Comparison of ENCODE assay signal across 1 cellular context in the genomic region with DNA sequence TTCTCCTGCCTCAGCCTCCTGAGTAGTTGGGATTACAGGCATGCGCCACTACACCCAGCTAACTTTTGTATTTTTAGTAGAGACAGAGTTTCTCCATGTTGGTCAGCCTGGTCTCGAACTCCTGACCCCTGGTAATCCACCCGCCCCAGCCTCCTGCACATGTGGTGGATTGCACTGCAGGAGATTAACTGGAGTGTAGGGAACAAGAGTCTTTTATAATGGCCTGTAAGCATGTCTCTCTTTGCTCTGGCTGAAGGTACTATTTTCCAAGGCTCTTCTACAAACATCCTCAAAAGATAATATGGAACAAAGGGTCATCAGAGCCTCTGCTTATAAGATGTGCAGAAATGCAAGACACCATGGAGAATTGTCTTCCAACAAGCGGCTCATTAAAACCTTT.
TF ChIP-seq lines count a peak whose summit lies in the region.

No MANE protein-coding gene starts in this region.

TF ChIP-seq in HCT116, 20 proteins besides CTCF, POLR2A, EP300 and RAD21 (continued from another document):
- no peak for TF ChIP-seq ZFX (IDR thresholded peaks at IDR 0.05)
- no peak for TF ChIP-seq SP1 (IDR thresholded peaks at IDR 0.05; ENCODE audit: low read depth)
- TF ChIP-seq SIN3A (IDR thresholded peaks at IDR 0.05; ENCODE audit: low read depth), result no peak
- no peak for TF ChIP-seq YY1 (IDR thresholded peaks at IDR 0.05; ENCODE audit: extremely low read depth, insufficient replicate concordance, low read depth, low read length)
- TF ChIP-seq, protein P1, sequence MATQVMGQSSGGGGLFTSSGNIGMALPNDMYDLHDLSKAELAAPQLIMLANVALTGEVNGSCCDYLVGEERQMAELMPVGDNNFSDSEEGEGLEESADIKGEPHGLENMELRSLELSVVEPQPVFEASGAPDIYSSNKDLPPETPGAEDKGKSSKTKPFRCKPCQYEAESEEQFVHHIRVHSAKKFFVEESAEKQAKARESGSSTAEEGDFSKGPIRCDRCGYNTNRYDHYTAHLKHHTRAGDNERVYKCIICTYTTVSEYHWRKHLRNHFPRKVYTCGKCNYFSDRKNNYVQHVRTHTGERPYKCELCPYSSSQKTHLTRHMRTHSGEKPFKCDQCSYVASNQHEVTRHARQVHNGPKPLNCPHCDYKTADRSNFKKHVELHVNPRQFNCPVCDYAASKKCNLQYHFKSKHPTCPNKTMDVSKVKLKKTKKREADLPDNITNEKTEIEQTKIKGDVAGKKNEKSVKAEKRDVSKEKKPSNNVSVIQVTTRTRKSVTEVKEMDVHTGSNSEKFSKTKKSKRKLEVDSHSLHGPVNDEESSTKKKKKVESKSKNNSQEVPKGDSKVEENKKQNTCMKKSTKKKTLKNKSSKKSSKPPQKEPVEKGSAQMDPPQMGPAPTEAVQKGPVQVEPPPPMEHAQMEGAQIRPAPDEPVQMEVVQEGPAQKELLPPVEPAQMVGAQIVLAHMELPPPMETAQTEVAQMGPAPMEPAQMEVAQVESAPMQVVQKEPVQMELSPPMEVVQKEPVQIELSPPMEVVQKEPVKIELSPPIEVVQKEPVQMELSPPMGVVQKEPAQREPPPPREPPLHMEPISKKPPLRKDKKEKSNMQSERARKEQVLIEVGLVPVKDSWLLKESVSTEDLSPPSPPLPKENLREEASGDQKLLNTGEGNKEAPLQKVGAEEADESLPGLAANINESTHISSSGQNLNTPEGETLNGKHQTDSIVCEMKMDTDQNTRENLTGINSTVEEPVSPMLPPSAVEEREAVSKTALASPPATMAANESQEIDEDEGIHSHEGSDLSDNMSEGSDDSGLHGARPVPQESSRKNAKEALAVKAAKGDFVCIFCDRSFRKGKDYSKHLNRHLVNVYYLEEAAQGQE (IDR thresholded peaks at IDR 0.05; ENCODE audit: low read depth), result no peak
- TF ChIP-seq FOSL1 (IDR thresholded peaks at IDR 0.05; ENCODE audit: low read depth), result no peak
- TF ChIP-seq, protein P2, sequence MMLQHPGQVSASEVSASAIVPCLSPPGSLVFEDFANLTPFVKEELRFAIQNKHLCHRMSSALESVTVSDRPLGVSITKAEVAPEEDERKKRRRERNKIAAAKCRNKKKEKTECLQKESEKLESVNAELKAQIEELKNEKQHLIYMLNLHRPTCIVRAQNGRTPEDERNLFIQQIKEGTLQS (IDR thresholded peaks at IDR 0.05), result no peak
TF ChIP-seq in HCT116: peak in this region for 0.
